ENCODE assay signal across 8 cellular contexts in the genomic region with DNA sequence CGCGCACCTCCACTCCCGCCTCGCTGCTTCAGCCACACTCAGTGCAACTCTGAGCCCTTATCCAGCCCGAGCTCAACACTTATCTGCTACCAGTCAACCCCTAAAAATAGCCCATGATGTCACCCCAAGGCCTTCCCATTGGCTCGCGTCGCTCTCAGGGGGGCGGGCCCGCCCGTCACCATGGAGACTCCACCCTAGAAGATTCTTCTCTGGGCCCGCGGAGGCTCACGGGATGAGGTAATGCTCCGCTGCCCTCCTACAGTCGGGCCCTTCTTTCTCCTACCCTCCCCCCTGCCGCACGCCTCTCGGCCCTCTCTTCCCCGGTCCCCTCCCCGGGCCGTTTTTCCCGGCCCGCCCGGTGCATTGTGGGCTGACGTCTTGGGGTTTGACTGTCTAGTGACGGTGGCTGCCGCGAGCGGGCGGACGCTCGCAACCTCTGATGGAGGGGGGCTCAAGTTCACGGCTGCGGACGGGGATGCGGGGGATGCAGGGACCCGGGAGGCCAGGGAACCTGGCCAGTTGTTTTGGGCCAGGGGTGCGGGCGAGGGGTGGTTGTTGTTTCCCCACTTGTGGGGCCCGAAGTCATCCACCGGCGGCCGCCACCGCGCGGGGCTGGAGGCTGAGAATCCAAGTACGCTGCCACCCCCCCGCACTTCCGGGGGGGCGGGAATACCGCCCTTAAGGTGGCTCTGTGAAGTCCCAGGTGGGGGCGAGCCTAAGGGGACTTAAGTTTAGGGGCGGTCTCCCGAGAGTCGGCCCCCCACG.
A peak's percentile ranks its signal among the peaks of the same experiment; 100 is the strongest.
DNase-seq lines count a peak whose midpoint lies in the region; ATAC-seq and FAIRE-seq lines count a peak whose summit lies in the region.

A gene (minus strand): TSS at position 55 of the 765 bp plus-strand sequence. CDS start 977 bp downstream, outside the sequence.

- peaks cover 0 to 8% of the 10 kb centered on the region in 2 donors for H3K27me3 Mint-ChIP-seq in effector memory CD8-positive, alpha-beta T cell

- peaks cover 26 to 28% of the 10 kb centered on the region in 2 donors for H3K4me1 Mint-ChIP-seq in effector memory CD8-positive, alpha-beta T cell (ENCODE audit: low read depth in 2 of 2)

- H3K36me3 Mint-ChIP-seq in effector memory CD8-positive, alpha-beta T cell (ENCODE audit: insufficient read depth): peaks cover 67% of the 10 kb centered on the region

- H3K4me3 Mint-ChIP-seq in effector memory CD8-positive, alpha-beta T cell: peak within 1 kb of the TSS; percentile 91 to 93

- peak; percentile 100 for DNase-seq in COLO668 (lab: John Stamatoyannopoulos, UW; ENCODE audit: unreplicated experiment)
- DNase-seq in HTR-8/SVneo (ENCODE audit: insufficient read length, low spot score): peak; percentile 92
- DNase-seq in NOMO-1 treated with dmso at 0.1 percent for 144 hours (lab: John Stamatoyannopoulos, UW; ENCODE audit: unreplicated experiment): peak; percentile 96
- DNase-seq in activated CD8-positive, alpha-beta memory T cell treated with anti-CD3 and anti-CD28 coated beads for 48 hours (ENCODE audit: low read depth in 2 of 3, low spot score in 2 of 3): peak; percentile 49 to 94 (median 88)
- peak; percentile 95 to 98 (median 98) for DNase-seq in effector memory CD8-positive, alpha-beta T cell
- peak; percentile 100 for DNase-seq in medulla oblongata (ENCODE audit: extremely low spot score)
- peak; percentile 97 for DNase-seq in stimulated activated CD8-positive, alpha-beta memory T cell treated with anti-CD3 and anti-CD28 coated beads, Interleukin-12 subunit alpha, Interleukin-12 subunit beta, amount 100 ng/mL, for 1 hour (ENCODE audit: low read depth)

- H3K27ac Mint-ChIP-seq in effector memory CD8-positive, alpha-beta T cell: peak within 1 kb of the TSS; percentile 100

- FAIRE-seq in HTR-8/SVneo (lab: Jason Lieb, UNC): peak; percentile 86

- ATAC-seq in GM21367 (IDR thresholded peaks at IDR 0.05; ENCODE audit: unreplicated experiment): peak; percentile 76
- ATAC-seq in effector memory CD8-positive, alpha-beta T cell (replicated peaks): peak; percentile 70

- H3K9me3 Mint-ChIP-seq in effector memory CD8-positive, alpha-beta T cell: peaks cover 2 to 6% of the 10 kb centered on the region in 2 donors

Comparison
In these comparisons a context has a peak if more than half of its experiments do, and no peak if none do; other contexts are left out.
1. Peak in every context shown above with its lines: DNase-seq and ATAC-seq.